11 cellular contexts compared by ENCODE assay signal in genomic region chr20:843908-844307, GRCh38. TPM values are rescaled to one million over a fixed set of nuclear protein-coding genes. Genes with fewer than 3 reads are reported as not detected.
DNase-seq lines count a peak whose midpoint lies in the region; ATAC-seq, FAIRE-seq and TF ChIP-seq lines count a peak whose summit lies in the region.
"Had no signal": no experiment of that assay in that cellular context is flagged by ENCODE, and none has a peak within 500 bp of the region (broad histone marks: within the 10 kb centered on the region; RNA-seq: fewer than 3 reads in every experiment).

No MANE protein-coding gene starts in this region.

- H3K9me3 ChIP-seq in A673 (ENCODE audit: low read depth, low read length, poor library complexity, severe bottlenecking), result no peaks in the 10 kb centered on the region
- H3K9me3 ChIP-seq in HCT116 (ENCODE audit: control insufficient read depth in 1 of 2, insufficient read depth in 1 of 2, low read depth in 1 of 2, low read length in 2 of 2), result no peaks in the 10 kb centered on the region
- H3K9me3 ChIP-seq in neural cell (ENCODE audit: low read length), result no peaks in the 10 kb centered on the region
- H3K9me3 ChIP-seq: HAP-1, MG63, tibial artery had no signal

- FAIRE-seq in bronchial epithelial cell (lab: Jason Lieb, UNC), result no peak

- no peaks in the 10 kb centered on the region for H3F3A ChIP-seq in neural cell (ENCODE audit: insufficient read depth, low read length, poor library complexity, severe bottlenecking)

- TF ChIP-seq POLR2A in HCT116 (IDR thresholded peaks at IDR 0.05; ENCODE audit: borderline replicate concordance, extremely low read depth, insufficient read depth, insufficient read length), result no peak

- peak overlapping the region; percentile 75 for H3K27ac ChIP-seq in A673 (ENCODE audit: low read depth, low read length, poor library complexity, severe bottlenecking)
- no peak overlapping the region; the same call in 1 of the 2 replicates for H3K27ac ChIP-seq in HCT116 (ENCODE audit: low read depth, low read length)
- H3K27ac ChIP-seq in neural cell (ENCODE audit: low read length), result no peak overlapping the region
- no peak overlapping the region for H3K27ac ChIP-seq in brain microvascular endothelial cell
- H3K27ac ChIP-seq: tibial artery had no signal

- BruUV-seq in A673 (replicated peaks; lab: Mats Ljungman, UMichigan), result no TSS peak
- no TSS peak for BruUV-seq in HCT116 (replicated peaks; lab: Mats Ljungman, UMichigan)

- RAD21 ChIA-PET in HCT116 (lab: Charles Lee; ENCODE audit: low non-redundant PET in 1 of 2, low total read pairs in 2 of 2, uncharacterized antibody in 2 of 2, unreplicated experiment in 2 of 2), result no interaction called here

- intact Hi-C loops in A673 (cut with micrococcal nuclease; ENCODE audit: unreplicated experiment) (no loop called here), HCT116 (cut with micrococcal nuclease) (no loop called here)

- TF ChIP-seq CTCF in A673 (conservative IDR thresholded peaks at IDR 0.05; ENCODE audit: low read depth, low read length) (no peak), HCT116 (IDR thresholded peaks at IDR 0.05 in 2 of 3, conservative IDR thresholded peaks at IDR 0.05 in 1 of 3; ENCODE audit: borderline replicate concordance in 1 of 3, insufficient read depth in 1 of 3, low read depth in 2 of 3, low read length in 2 of 3) (no peak), bronchial epithelial cell (IDR thresholded peaks at IDR 0.05; ENCODE audit: insufficient read depth, low read length, severe bottlenecking) (no peak), neural cell (IDR thresholded peaks at IDR 0.05; ENCODE audit: poor library complexity, severe bottlenecking) (no peak), brain microvascular endothelial cell (IDR thresholded peaks at IDR 0.05; ENCODE audit: low read depth, low read length, missing control alignments) (no peak)

- POLR2A ChIA-PET in A673 (lab: Charles Lee; ENCODE audit: low non-redundant PET), result interaction anchor here (0.5 to 0.6 kb wide), 3 partner anchors 143 to 485 kb away, joined by 3 read pairs; partner anchors contain the start of gene SDCBP2
- POLR2A ChIA-PET in HCT116 (lab: Charles Lee), result no interaction called here

- ATAC-seq in HCT116, result no peak
- ATAC-seq in GM21381 (IDR thresholded peaks at IDR 0.05; ENCODE audit: unreplicated experiment), result no peak
- no peak for ATAC-seq in HG02885 (IDR thresholded peaks at IDR 0.05; ENCODE audit: poor library complexity, unreplicated experiment)

- no peaks in the 10 kb centered on the region for H3K36me3 ChIP-seq in A673 (ENCODE audit: insufficient read depth, low read length, poor library complexity, severe bottlenecking)
- H3K36me3 ChIP-seq in HCT116 (ENCODE audit: control insufficient read depth in 1 of 2, insufficient read depth in 2 of 2, low read length in 2 of 2), result peaks cover 8 to 10% of the 10 kb centered on the region in 2 experiments; a peak in 3 of 4 replicates
- H3K36me3 ChIP-seq in bronchial epithelial cell (ENCODE audit: control insufficient read depth, insufficient read depth, low read length), result peaks cover 17% of the 10 kb centered on the region
- no peaks in the 10 kb centered on the region for H3K36me3 ChIP-seq in neural cell (ENCODE audit: insufficient read depth, low read length)
- H3K36me3 ChIP-seq in brain microvascular endothelial cell (replicated peaks), result no peaks in the 10 kb centered on the region
- H3K36me3 ChIP-seq: HAP-1, MG63 had no signal

- H3K9me2 ChIP-seq in HCT116 (ENCODE audit: insufficient read depth), result no peaks in the 10 kb centered on the region
- H3K9me2 ChIP-seq in neural cell (ENCODE audit: insufficient read depth, low read length), result no peaks in the 10 kb centered on the region

- peaks cover 43% of the 10 kb centered on the region for H3K4me1 ChIP-seq in A673 (ENCODE audit: insufficient read depth, low read length, poor library complexity, severe bottlenecking)
- peaks cover 26 to 38% of the 10 kb centered on the region in 2 experiments for H3K4me1 ChIP-seq in HCT116 (ENCODE audit: control insufficient read depth in 1 of 2, insufficient read depth in 2 of 2, low read length in 2 of 2)
- H3K4me1 ChIP-seq: HAP-1 had no signal

- peak overlapping the region; percentile 98 for H3K4me2 ChIP-seq in HCT116 (ENCODE audit: low read length)
- H3K4me2 ChIP-seq in neural cell (ENCODE audit: low read length), result no peak overlapping the region

- no peak for DNase-seq in A673 (ENCODE audit: low spot score)
- DNase-seq in HCT116 (ENCODE audit: low read depth, low spot score), result no peak
- peak; percentile 64 for DNase-seq in bronchial epithelial cell (ENCODE audit: low read depth)
- no peak for DNase-seq in NCI-H187 treated with DMSO at 0.1 percent for 48 hours (lab: John Stamatoyannopoulos, UW)
- DNase-seq in brain microvascular endothelial cell, result no peak

- peak overlapping the region; percentile 54 for H3K4me3 ChIP-seq in A673 (ENCODE audit: low read depth, low read length, poor library complexity, severe bottlenecking)
- no peak overlapping the region for H3K4me3 ChIP-seq in HCT116 (replicated peaks in 1 of 2; ENCODE audit: low read depth in 1 of 2, low read length in 2 of 2)
- H3K4me3 ChIP-seq in bronchial epithelial cell (ENCODE audit: low read depth, low read length), result no peak overlapping the region
- H3K4me3 ChIP-seq in neural cell (ENCODE audit: low read length), result peak overlapping the region; percentile 91
- no peak overlapping the region for H3K4me3 ChIP-seq in brain microvascular endothelial cell (ENCODE audit: low read depth, low read length)
- H3K4me3 ChIP-seq: MG63 had no signal

- no peaks in the 10 kb centered on the region for H3K27me3 ChIP-seq in A673 (replicated peaks; ENCODE audit: insufficient read depth, low read depth, low read length, poor library complexity)
- H3K27me3 ChIP-seq in HCT116 (ENCODE audit: insufficient read depth, low read length), result no peaks in the 10 kb centered on the region
- H3K27me3 ChIP-seq in bronchial epithelial cell (ENCODE audit: control insufficient read depth, insufficient read depth, low read length), result no peaks in the 10 kb centered on the region
- peaks cover 37% of the 10 kb centered on the region for H3K27me3 ChIP-seq in neural cell (ENCODE audit: insufficient read depth, low read depth, low read length)
- no peaks in the 10 kb centered on the region for H3K27me3 ChIP-seq in brain microvascular endothelial cell (replicated peaks)
- H3K27me3 ChIP-seq: MG63 had no signal

- H2AFZ ChIP-seq in HCT116 (ENCODE audit: low read depth, low read length, poor library complexity, severe bottlenecking), result no peak overlapping the region
- H2AFZ ChIP-seq in neural cell (ENCODE audit: low read depth, low read length), result no peak overlapping the region

- CTCF ChIA-PET in A673 (lab: Charles Lee), result no interaction called here
- CTCF ChIA-PET in HCT116 (lab: Charles Lee), result interaction anchor here (0.7 to 0.8 kb wide), 2 partner anchors 11 to 576 kb away, joined by 3 to 4 read pairs; partner anchors contain the start of gene FAM110A

- H3K79me2 ChIP-seq in HCT116 (ENCODE audit: insufficient read depth, low read length), result peaks cover 43% of the 10 kb centered on the region
- peaks cover 7% of the 10 kb centered on the region for H3K79me2 ChIP-seq in neural cell (replicated peaks; ENCODE audit: insufficient read depth, low read length)

- TF ChIP-seq RAD21 in HCT116 (IDR thresholded peaks at IDR 0.05; ENCODE audit: low read depth) (no peak), neural cell (conservative IDR thresholded peaks at IDR 0.05) (no peak)

- in situ Hi-C loops in brain microvascular endothelial cell (cut with HindIII; ENCODE audit: low pct_ligation_motif_present, low sequenced_read_pairs), result no loop called here

- peak overlapping the region; percentile 25; the same call in 1 of the 2 replicates for H3K9ac ChIP-seq in HCT116 (ENCODE audit: low read length)
- peak overlapping the region; percentile 97 for H3K9ac ChIP-seq in neural cell (ENCODE audit: low read length)

- H4K20me1 ChIP-seq in HCT116 (ENCODE audit: insufficient read depth) (no peaks in the 10 kb centered on the region), neural cell (ENCODE audit: insufficient read depth) (no peaks in the 10 kb centered on the region)

- no peak for TF ChIP-seq EP300 in neural cell (conservative IDR thresholded peaks at IDR 0.05; ENCODE audit: poor library complexity, severe bottlenecking)

TF ChIP-seq in HCT116, 20 proteins besides CTCF, POLR2A, EP300 and RAD21 (continues in another document):
- no peak for TF ChIP-seq MAX (IDR thresholded peaks at IDR 0.05)
- TF ChIP-seq ZFX (IDR thresholded peaks at IDR 0.05), result no peak
- no peak for TF ChIP-seq ATF3 (IDR thresholded peaks at IDR 0.05)
- TF ChIP-seq EGR1 (IDR thresholded peaks at IDR 0.05; ENCODE audit: low read depth), result no peak
- no peak for TF ChIP-seq EZH2 (IDR thresholded peaks at IDR 0.05)
- no peak for TF ChIP-seq ELF1 (IDR thresholded peaks at IDR 0.05; ENCODE audit: borderline replicate concordance, low read depth)

TF ChIP-seq in neural cell, 6 proteins besides CTCF, POLR2A, EP300 and RAD21 (continues in another document):
- TF ChIP-seq MXI1 (conservative IDR thresholded peaks at IDR 0.05; ENCODE audit: poor library complexity, severe bottlenecking) (no peak), SMC3 (conservative IDR thresholded peaks at IDR 0.05; ENCODE audit: poor library complexity) (no peak)

RNA-seq across cellular contexts. Expression of gene FAM110A, which starts 10.4 kb away (rescaled TPM):
- total RNA-seq in A673 (2021) (11.7 and 12.2 TPM in 2 replicates), HCT116 (2021; ENCODE audit: unreplicated experiment) (26.4 TPM), bronchial epithelial cell (7.1 and 8.3 TPM in 2 replicates)
- 26.3 and 30.1 TPM in 2 replicates for polyA plus RNA-seq in HCT116 (2012)
- 5.8 and 8.0 TPM in 2 replicates for polyA plus RNA-seq in neural cell
- 8.5 and 13.6 TPM in 2 replicates for polyA minus RNA-seq in neural cell

Comparison
In these comparisons a context has a peak if more than half of its experiments do, and no peak if none do; other contexts are left out.
1. H3K4me3 ChIP-seq: peak in A673 (single experiment) and neural cell (single experiment); none in HCT116 (0 of 2), bronchial epithelial cell (single experiment) and brain microvascular endothelial cell (single experiment).